Comparison of ENCODE assay signal across 35 cellular contexts in genomic region chr4:96139251-96139929, GRCh38.
"Had no signal": no experiment of that assay in that cellular context is flagged by ENCODE, and none has a peak within 500 bp of the region (broad histone marks: within the 10 kb centered on the region; RNA-seq: fewer than 3 reads in every experiment).

No MANE protein-coding gene starts in this region.

- H3K36me3 Mint-ChIP-seq: activated CD4-positive, alpha-beta memory T cell treated with anti-CD3 and anti-CD28 coated beads for 36 hours; activated naive CD4-positive, alpha-beta T cell treated with anti-CD3 and anti-CD28 coated beads, Interleukin-2, amount 50 U/mL, for 72 hours; activated naive CD8-positive, alpha-beta T cell treated with anti-CD3 and anti-CD28 coated beads for 36 hours had no signal

- H3K4me3 Mint-ChIP-seq: activated CD4-positive, alpha-beta memory T cell treated with anti-CD3 and anti-CD28 coated beads for 36 hours; activated CD4-positive, alpha-beta T cell treated with anti-CD3 and anti-CD28 coated beads, Interleukin-2, amount 10 ng/mL, durations not matched to agents 24 days and 14 days; activated CD8-positive, alpha-beta T cell treated with anti-CD3 and anti-CD28 coated beads for 36 hours; activated naive CD4-positive, alpha-beta T cell treated with anti-CD3 and anti-CD28 coated beads for 36 hours; activated naive CD8-positive, alpha-beta T cell treated with anti-CD3 and anti-CD28 coated beads for 36 hours; activated T-cell treated with anti-CD3 and anti-CD28 coated beads, Interleukin-2, amount 50 U/mL, for 4 hours; activated T-cell treated with anti-CD3 and anti-CD28 coated beads, Interleukin-2, amount 50 U/mL, for 72 hours; activated T-helper 1 cell treated with anti-CD3 and anti-CD28 coated beads, Interleukin-12 subunit alpha, Interleukin-12 subunit beta, Interleukin-2, Interleukin-4 antibody, amounts not matched to agents 30 ng/mL and 10 ng/mL and 1 ng/mL, durations not matched to agents 14 hours and 24 hours and 36 hours; activated T-helper 17 cell treated with anti-CD3 and anti-CD28 coated beads, Interleukin-2, amount 50 U/mL, for 72 hours; T-helper 1 cell treated with Interleukin-12 subunit alpha and Interleukin-12 subunit beta and Interleukin-4 antibody, amounts not matched to agents 30 μg/mL and 1 μg/mL, for 36 hours; T-helper 2 cell treated with Interferon-gamma antibody and Interleukin-4, amounts not matched to agents 5 μg/mL and 100 μg/mL, for 36 hours had no signal

- DNase-seq: activated CD4-positive, alpha-beta memory T cell treated with anti-CD3 and anti-CD28 coated beads for 36 hours; activated CD4-positive, alpha-beta T cell treated with anti-CD3 and anti-CD28 coated beads for 4 hours; activated CD4-positive, alpha-beta T cell treated with anti-CD3 and anti-CD28 coated beads, Interleukin-2, amount 10 ng/mL, durations not matched to agents 24 days and 14 days; activated CD4-positive, alpha-beta T cell treated with anti-CD3 and anti-CD28 coated beads, Interleukin-2, amount 50 U/mL, for 1 hour; activated CD4-positive, alpha-beta T cell treated with anti-CD3 and anti-CD28 coated beads, Interleukin-2, amount 50 U/mL, for 4 hours; activated CD4-positive, CD25-positive, alpha-beta regulatory T cell; activated CD8-positive, alpha-beta memory T cell treated with anti-CD3 and anti-CD28 coated beads, Interleukin-2, amount 50 U/mL, for 4 hours; activated CD8-positive, alpha-beta T cell treated with anti-CD3 and anti-CD28 coated beads for 36 hours; activated effector memory CD4-positive, alpha-beta T cell treated with anti-CD3 and anti-CD28 coated beads, Interleukin-2, amount 50 U/mL, for 16 hours; activated gamma-delta T cell treated with Interleukin-2 at 50 U/mL for 16 hours; activated naive CD4-positive, alpha-beta T cell; activated naive CD4-positive, alpha-beta T cell treated with anti-CD3 and anti-CD28 coated beads for 36 hours; activated naive CD4-positive, alpha-beta T cell treated with anti-CD3 and anti-CD28 coated beads, Interleukin-2, amount 50 U/mL, for 16 hours; activated naive CD8-positive, alpha-beta T cell treated with anti-CD3 and anti-CD28 coated beads for 36 hours; activated T-cell treated with anti-CD3 and anti-CD28 coated beads for 4 hours; activated T-cell treated with anti-CD3 and anti-CD28 coated beads, Interleukin-2, amount 50 U/mL, for 1 hour; activated T-cell treated with anti-CD3 and anti-CD28 coated beads, Interleukin-2, amount 50 U/mL, for 4 hours; activated T-cell treated with anti-CD3 and anti-CD28 coated beads, Interleukin-2, amount 50 U/mL, for 72 hours; adrenal gland; amniotic stem cell; aorta; body of pancreas; brain microvascular endothelial cell; central memory CD4-positive, alpha-beta T cell; T-helper 1 cell; T-helper 2 cell; T-helper 9 cell had no signal

- H3K9me3 ChIP-seq: adrenal gland, body of pancreas, breast epithelium had no signal

- H3K27me3 Mint-ChIP-seq: activated CD4-positive, alpha-beta memory T cell treated with anti-CD3 and anti-CD28 coated beads for 36 hours; activated CD4-positive, alpha-beta T cell treated with anti-CD3 and anti-CD28 coated beads, Interleukin-2, amount 10 ng/mL, durations not matched to agents 24 days and 14 days; activated CD8-positive, alpha-beta T cell treated with anti-CD3 and anti-CD28 coated beads for 36 hours; activated naive CD8-positive, alpha-beta T cell treated with anti-CD3 and anti-CD28 coated beads for 36 hours; activated T-helper 17 cell treated with anti-CD3 and anti-CD28 coated beads, Interleukin-2, amount 50 U/mL, for 72 hours had no signal

- H3K4me1 ChIP-seq: adrenal gland, body of pancreas, breast epithelium had no signal

- H3K27me3 ChIP-seq: adrenal gland, body of pancreas, brain microvascular endothelial cell, breast epithelium had no signal

- H3K4me3 ChIP-seq: adrenal gland, body of pancreas, breast epithelium had no signal

- H3K9me3 Mint-ChIP-seq: activated CD4-positive, alpha-beta memory T cell treated with anti-CD3 and anti-CD28 coated beads for 36 hours; activated CD4-positive, alpha-beta T cell treated with anti-CD3 and anti-CD28 coated beads, Interleukin-2, amount 10 ng/mL, durations not matched to agents 24 days and 14 days; activated CD8-positive, alpha-beta T cell treated with anti-CD3 and anti-CD28 coated beads for 36 hours; activated naive CD4-positive, alpha-beta T cell treated with anti-CD3 and anti-CD28 coated beads for 36 hours; activated naive CD8-positive, alpha-beta T cell treated with anti-CD3 and anti-CD28 coated beads for 36 hours; activated T-cell treated with anti-CD3 and anti-CD28 coated beads, Interleukin-2, amount 50 U/mL, for 72 hours; activated T-helper 1 cell treated with anti-CD3 and anti-CD28 coated beads, Interleukin-12 subunit alpha, Interleukin-12 subunit beta, Interleukin-2, Interleukin-4 antibody, amounts not matched to agents 30 ng/mL and 10 ng/mL and 1 ng/mL, durations not matched to agents 14 hours and 24 hours and 36 hours; activated T-helper 17 cell treated with anti-CD3 and anti-CD28 coated beads, Interleukin-2, amount 50 U/mL, for 72 hours; T-helper 1 cell treated with Interleukin-12 subunit alpha and Interleukin-12 subunit beta and Interleukin-4 antibody, amounts not matched to agents 30 μg/mL and 1 μg/mL, for 36 hours; T-helper 2 cell treated with Interferon-gamma antibody and Interleukin-4, amounts not matched to agents 5 μg/mL and 100 μg/mL, for 36 hours had no signal

- H3K36me3 ChIP-seq: adrenal gland, brain microvascular endothelial cell, breast epithelium had no signal

- ATAC-seq: activated CD4-positive, CD25-positive, alpha-beta regulatory T cell treated with anti-CD3 and anti-CD28 coated beads, Interleukin-2, amount 50 U/mL, for 24 hours; activated CD8-positive, alpha-beta T cell treated with anti-CD3 and anti-CD28 coated beads for 36 hours; activated naive CD4-positive, alpha-beta T cell treated with anti-CD3 and anti-CD28 coated beads, Interleukin-2, amount 50 U/mL, for 72 hours; activated T-cell treated with anti-CD3 and anti-CD28 coated beads, Interleukin-2, amount 50 U/mL, for 4 hours; activated T-cell treated with anti-CD3 and anti-CD28 coated beads, Interleukin-2, amount 50 U/mL, for 72 hours; activated T-helper 17 cell treated with anti-CD3 and anti-CD28 coated beads, Interleukin-2, amount 50 U/mL, for 72 hours; body of pancreas had no signal

- H3K4me1 Mint-ChIP-seq: activated CD4-positive, alpha-beta T cell treated with anti-CD3 and anti-CD28 coated beads, Interleukin-2, amount 10 ng/mL, durations not matched to agents 24 days and 14 days; activated naive CD8-positive, alpha-beta T cell treated with anti-CD3 and anti-CD28 coated beads for 36 hours; activated T-helper 17 cell treated with anti-CD3 and anti-CD28 coated beads, Interleukin-2, amount 50 U/mL, for 72 hours had no signal

- H3K27ac ChIP-seq: adrenal gland, body of pancreas, brain microvascular endothelial cell, breast epithelium, VCaP had no signal

- H3K27ac Mint-ChIP-seq: activated CD4-positive, alpha-beta memory T cell treated with anti-CD3 and anti-CD28 coated beads for 36 hours; activated CD4-positive, alpha-beta T cell treated with anti-CD3 and anti-CD28 coated beads, Interleukin-2, amount 10 ng/mL, durations not matched to agents 24 days and 14 days; activated CD8-positive, alpha-beta T cell treated with anti-CD3 and anti-CD28 coated beads for 36 hours; activated naive CD4-positive, alpha-beta T cell treated with anti-CD3 and anti-CD28 coated beads for 36 hours; activated naive CD4-positive, alpha-beta T cell treated with anti-CD3 and anti-CD28 coated beads, Interleukin-2, amount 50 U/mL, for 72 hours; activated naive CD8-positive, alpha-beta T cell treated with anti-CD3 and anti-CD28 coated beads for 36 hours; activated T-cell treated with anti-CD3 and anti-CD28 coated beads, Interleukin-2, amount 50 U/mL, for 72 hours; activated T-helper 1 cell treated with anti-CD3 and anti-CD28 coated beads, Interleukin-12 subunit alpha, Interleukin-12 subunit beta, Interleukin-2, Interleukin-4 antibody, amounts not matched to agents 30 ng/mL and 10 ng/mL and 1 ng/mL, durations not matched to agents 14 hours and 24 hours and 36 hours; activated T-helper 17 cell treated with anti-CD3 and anti-CD28 coated beads, Interleukin-2, amount 50 U/mL, for 72 hours; T-helper 1 cell treated with Interleukin-12 subunit alpha and Interleukin-12 subunit beta and Interleukin-4 antibody, amounts not matched to agents 30 μg/mL and 1 μg/mL, for 36 hours; T-helper 2 cell treated with Interferon-gamma antibody and Interleukin-4, amounts not matched to agents 5 μg/mL and 100 μg/mL, for 36 hours had no signal
